Comparison of ENCODE assay signal across 15 cellular contexts in genomic region chr7:151553356-151553755, GRCh38.
"Had no signal": no experiment of that assay in that cellular context is flagged by ENCODE, and none has a peak within 500 bp of the region (broad histone marks: within the 10 kb centered on the region; RNA-seq: fewer than 3 reads in every experiment).

No MANE protein-coding gene starts in this region.

- H3K36me3 ChIP-seq: breast epithelium, neutrophil, prostate gland had no signal

- FAIRE-seq: colon had no signal

- ATAC-seq: gastroesophageal sphincter had no signal

- DNase-seq: activated CD4-positive, alpha-beta memory T cell treated with anti-CD3 and anti-CD28 coated beads for 36 hours; activated gamma-delta T cell treated with Interleukin-2 at 50 U/mL for 16 hours; activated naive CD8-positive, alpha-beta T cell treated with anti-CD3 and anti-CD28 coated beads, Interleukin-2, amount 10 ng/mL, durations not matched to agents 7 days and 5 days; activated T-cell treated with anti-CD3 and anti-CD28 coated beads, Interleukin-2, amount 50 U/mL, for 48 hours; lower lobe of right lung; midbrain; stimulated activated CD4-positive, alpha-beta T cell treated with anti-CD3 and anti-CD28 coated beads, Interleukin-4, amount 100 ng/mL, for 1 hour; stimulated activated CD8-positive, alpha-beta memory T cell treated with anti-CD3 and anti-CD28 coated beads, Interleukin-4, amount 100 ng/mL, for 48 hours; SW 1271; tibial artery had no signal

- H3K4me3 ChIP-seq: breast epithelium, gastroesophageal sphincter, lower lobe of right lung, prostate gland, tibial artery had no signal

- H3K9me3 ChIP-seq: breast epithelium, gastroesophageal sphincter, lower lobe of right lung, neutrophil, prostate gland, tibial artery had no signal

- H3K27me3 ChIP-seq: breast epithelium, gastroesophageal sphincter, tibial artery had no signal

- H3K27ac ChIP-seq: lower lobe of right lung, neutrophil, tibial artery had no signal
